Comparison of ENCODE assay signal across 8 cellular contexts in the genomic region with DNA sequence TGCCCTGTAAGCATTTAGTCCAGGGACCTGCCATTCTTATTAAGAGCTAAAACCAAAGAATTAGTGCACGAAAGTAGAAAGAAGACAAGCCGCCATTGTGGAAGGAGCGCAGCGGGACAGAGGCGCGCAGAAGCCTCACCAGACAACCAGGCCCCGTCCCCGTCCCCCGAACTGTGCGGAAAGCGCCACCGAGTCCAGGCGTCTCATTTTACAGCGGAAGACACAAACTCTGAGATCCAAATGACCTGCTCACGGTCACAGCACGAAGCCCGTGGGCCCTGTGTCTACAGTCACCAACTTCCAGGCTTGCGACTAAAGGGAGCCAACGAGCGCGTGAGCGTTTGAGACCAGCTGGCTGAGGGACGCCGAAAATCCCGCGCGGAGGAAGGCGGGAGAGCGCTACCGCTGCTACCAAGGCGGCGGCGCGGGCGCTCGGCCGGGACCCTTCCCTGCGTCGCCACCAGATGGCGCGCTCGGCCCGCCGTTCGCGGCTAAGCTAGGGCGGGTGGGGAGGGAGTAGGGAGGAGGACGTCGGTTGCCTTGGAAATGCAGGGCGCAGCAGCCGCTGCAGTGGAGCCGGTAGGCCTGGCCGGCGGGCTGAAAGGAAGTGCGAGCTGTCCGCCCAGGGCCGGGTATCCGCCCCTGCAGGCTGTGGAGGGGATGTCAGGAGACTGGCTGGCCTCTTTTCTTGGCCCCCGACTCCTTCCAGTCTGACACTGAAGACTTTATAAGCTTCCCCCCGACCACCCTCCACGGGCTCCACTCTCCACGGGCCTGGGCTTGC. TPM values are rescaled to one million over a fixed set of nuclear protein-coding genes. Genes with fewer than 3 reads are reported as not detected.
DNase-seq lines count a peak whose midpoint lies in the region; TF ChIP-seq lines count a peak whose summit lies in the region.

No MANE protein-coding gene starts in this region.

- H3K4me1 Mint-ChIP-seq in neural crest cell, result peaks cover 16% of the 10 kb centered on the region

- H3K4me3 ChIP-seq in H7 (ENCODE audit: insufficient read depth, low read depth, low read length) (peak overlapping the region; percentile 50), foreskin fibroblast (ENCODE audit: low read depth in 1 of 2, low read length in 2 of 2) (peak overlapping the region; percentile 59 to 72), stomach (peak overlapping the region; percentile 45 to 66 (median 50))

- H3K36me3 ChIP-seq in ES-I3 (ENCODE audit: insufficient read depth, low read length) (no peaks in the 10 kb centered on the region), H7 (replicated peaks; ENCODE audit: control insufficient read depth, insufficient read depth, low read length) (no peaks in the 10 kb centered on the region), stomach (no peaks in the 10 kb centered on the region)

- no peak for TF ChIP-seq EP300 in stomach (IDR thresholded peaks at IDR 0.05)

- H3K27ac ChIP-seq in RWPE1, result peak overlapping the region; percentile 78
- peak overlapping the region; percentile 84 to 95 (median 87) for H3K27ac ChIP-seq in stomach

- TF ChIP-seq CTCF in RWPE1 (conservative IDR thresholded peaks at IDR 0.05; ENCODE audit: low read depth), result peak; percentile 85
- TF ChIP-seq CTCF in foreskin fibroblast (IDR thresholded peaks at IDR 0.05; ENCODE audit: low read depth, low read length), result peak; percentile 59
- TF ChIP-seq CTCF in neural crest cell (conservative IDR thresholded peaks at IDR 0.05), result peak; percentile 94
- peak in 6 of 7 experiments; percentile 40 to 98 (median 94) for TF ChIP-seq CTCF in stomach (IDR thresholded peaks at IDR 0.05)

- H3K9me3 Mint-ChIP-seq in neural crest cell, result peaks cover 7% of the 10 kb centered on the region

- H3K9ac ChIP-seq in ES-I3 (ENCODE audit: low read depth, low read length), result peak overlapping the region; percentile 83

- 0 to 1% (median 1%) methylated on average over 25 to 62 of the region's 62 CpGs for WGBS in stomach, 5 donors

- H3K27me3 ChIP-seq in H7 (ENCODE audit: control insufficient read depth, insufficient read depth, low read length) (no peaks in the 10 kb centered on the region; the same call in 1 of the 2 replicates), stomach (no peaks in the 10 kb centered on the region)

- H3K4me1 ChIP-seq in ES-I3 (ENCODE audit: insufficient read depth, low read length) (peaks cover 6% of the 10 kb centered on the region; the same call in 1 of the 2 replicates), stomach (peaks cover 7 to 18% (median 11%) of the 10 kb centered on the region in 4 donors)

- H3K4me3 Mint-ChIP-seq in neural crest cell, result peak overlapping the region; percentile 85

- H3K36me3 Mint-ChIP-seq in neural crest cell (ENCODE audit: low read depth), result peaks cover 5% of the 10 kb centered on the region

- peak in 1 of 4 donors; percentile 11 for TF ChIP-seq POLR2A in stomach (IDR thresholded peaks at IDR 0.05)

- intact Hi-C loops in stomach (cut with DNase I; ENCODE audit: low total_unique reads), result loop anchor here (10.0 kb wide), 2 partner anchors 360 to 430 kb away; no protein-coding TSS in a partner anchor

- H3K9me3 ChIP-seq in ES-I3 (ENCODE audit: control insufficient read depth, insufficient read depth, low read length), result peaks cover 4% of the 10 kb centered on the region; the same call in 1 of the 2 replicates
- peaks cover 0 to 7% (median 0%) of the 10 kb centered on the region in 4 donors for H3K9me3 ChIP-seq in stomach

- H3K27me3 Mint-ChIP-seq in neural crest cell (ENCODE audit: low read depth), result no peaks in the 10 kb centered on the region

- POLR2A ChIA-PET in RWPE1 (lab: Yijun Ruan, JAX; ENCODE audit: low non-redundant PET), result no interaction called here

- DNase-seq in H7 (peak; percentile 96), LoVo (ENCODE audit: low spot score) (peak; percentile 86), RWPE1 (ENCODE audit: low spot score) (peak; percentile 89), foreskin fibroblast (peak; percentile 88 to 96), neural crest cell (ENCODE audit: low read depth, low spot score) (peak; percentile 94), stomach (peak; percentile 94)
- peak; percentile 89 for DNase-seq in activated effector memory CD4-positive, alpha-beta T cell treated with Interleukin-2 at 50 U/mL for 16 hours

- peak overlapping the region; percentile 97 for H3K27ac Mint-ChIP-seq in neural crest cell (ENCODE audit: unreplicated experiment)

- CTCF ChIA-PET in RWPE1 (lab: Yijun Ruan, JAX), result interaction anchor here (0.5 to 1.5 kb wide), 26 partner anchors 9 to 1790 kb away, joined by 3 to 9 read pairs (median 4); no protein-coding TSS in a partner anchor

RNA-seq across cellular contexts. Expression of a gene that starts 0.4 kb away (rescaled TPM):
- total RNA-seq in H7 (2014; rRNA removed; shearing (Covaris generic)), result not detected in 2 replicates
- total RNA-seq in neural crest cell, result not detected in 2 replicates
- total RNA-seq in stomach, result 1 to 10 TPM in 1 of 5 donors, under 1 TPM in 1, not detected in 3; 0.45 to 2.6 TPM
- polyA plus RNA-seq in stomach, result not detected

RNA-seq across cellular contexts. Expression of a gene that starts 43.8 kb away (rescaled TPM):
- 1.4 and 2.0 TPM in 2 replicates for total RNA-seq in H7 (2014; rRNA removed; shearing (Covaris generic))
- total RNA-seq in neural crest cell (6.8 and 7.3 TPM in 2 replicates), stomach (100 to 1,000 TPM; 151 to 391 (median 255) TPM)
- polyA plus RNA-seq in stomach, result 10 to 100 TPM in 2 of 3 donors, 1 to 10 TPM in 1; 5.4 to 86.1 (median 11.4) TPM

Comparison
In these comparisons a context has a peak if more than half of its experiments do, and no peak if none do; other contexts are left out.
1. Peak in every context shown above with its lines: DNase-seq, H3K4me3 ChIP-seq and H3K27ac ChIP-seq.
2. RNA of a gene that starts 43.8 kb away (total RNA-seq): 151 to 391 TPM in stomach; 6.8 to 7.3 TPM in neural crest cell and 1.4 to 2.0 TPM in H7; every median in the first group is over 10 times any median in the second.